ENCODE assay signal across 10 cellular contexts in the genomic region with DNA sequence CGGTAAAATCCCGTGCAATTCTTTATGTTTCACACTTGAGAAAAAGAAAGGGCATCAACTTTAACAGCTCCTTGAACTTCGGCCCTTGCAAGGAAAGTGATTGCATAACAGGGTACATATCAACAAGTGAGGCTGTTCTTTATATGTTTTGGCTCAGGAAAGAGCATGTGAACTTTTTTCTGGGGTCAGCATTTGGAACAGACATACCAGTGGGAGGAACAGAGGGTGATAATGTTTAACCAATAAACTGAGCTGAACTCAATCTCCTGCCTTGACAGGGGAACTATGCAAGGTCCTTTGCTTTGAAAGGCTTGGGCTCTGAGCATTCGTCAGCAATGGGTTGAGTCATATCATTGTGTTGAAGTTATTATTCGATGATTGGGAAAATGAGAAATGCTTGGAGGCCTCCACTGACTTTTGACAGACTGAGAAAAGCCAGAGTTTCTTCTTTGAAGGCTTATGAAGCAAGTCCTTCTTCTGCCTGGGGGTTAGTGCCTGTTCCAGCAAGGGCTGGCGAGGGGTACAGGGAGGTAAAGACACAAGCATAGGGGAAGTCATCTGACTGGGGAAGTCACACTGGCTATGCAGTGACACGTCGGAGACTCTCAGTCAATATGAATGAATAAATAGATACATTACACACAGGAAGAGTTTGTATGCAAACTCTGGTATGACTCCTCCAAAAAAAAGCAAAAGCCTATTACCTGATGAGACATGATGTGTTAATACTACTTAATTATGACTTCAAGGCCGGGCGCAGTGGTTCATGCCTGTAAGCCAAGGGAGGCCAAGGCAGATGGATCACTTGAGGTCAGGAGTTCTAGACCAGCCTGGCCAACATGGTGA. TPM values are rescaled to one million over a fixed set of nuclear protein-coding genes. Genes with fewer than 3 reads are reported as not detected.
DNase-seq lines count a peak whose midpoint lies in the region; ATAC-seq and TF ChIP-seq lines count a peak whose summit lies in the region.
"Had no signal": no experiment of that assay in that cellular context is flagged by ENCODE, and none has a peak within 500 bp of the region (broad histone marks: within the 10 kb centered on the region; RNA-seq: fewer than 3 reads in every experiment).

No MANE protein-coding gene starts in this region.

- DNase-seq in DMS53 (lab: John Stamatoyannopoulos, UW) (peak; percentile 35), DMS53 treated with DMSO at 0.1 percent for 48 hours (lab: John Stamatoyannopoulos, UW; ENCODE audit: unreplicated experiment) (no peak), mucosa of gallbladder (ENCODE audit: low spot score) (peak; percentile 82), vagina (ENCODE audit: extremely low spot score in 2 of 2) (no peak), NCI-H82 treated with DMSO at 0.1 percent for 48 hours (lab: John Stamatoyannopoulos, UW; ENCODE audit: unreplicated experiment) (no peak)
- no peak for DNase-seq in activated CD4-positive, CD25-positive, alpha-beta regulatory T cell (lab: John Stamatoyannopoulos, UW)
- DNase-seq: NCI-H510A had no signal

- H3K27me3 ChIP-seq in esophagus (ENCODE audit: control insufficient read depth in 1 of 2, insufficient read depth in 2 of 2, low read length in 2 of 2) (no peaks in the 10 kb centered on the region), vagina (no peaks in the 10 kb centered on the region)

- no peaks in the 10 kb centered on the region for H3K36me3 ChIP-seq in esophagus (ENCODE audit: control insufficient read depth in 2 of 2, insufficient read depth in 2 of 2, low read length in 1 of 2)
- no peaks in the 10 kb centered on the region for H3K36me3 ChIP-seq in vagina

- intact Hi-C loops in vagina (cut with DNase I): no loop called here

- H3K4me3 ChIP-seq in esophagus (ENCODE audit: low read depth in 1 of 2, low read length in 2 of 2) (no peak overlapping the region), vagina (no peak overlapping the region)

- TF ChIP-seq CTCF in vagina (IDR thresholded peaks at IDR 0.05): no peak

- WGBS in esophagus, 2 donors: 38% methylated on average over 10 of the region's 10 CpGs

- ATAC-seq in GM18519 (IDR thresholded peaks at IDR 0.05; ENCODE audit: low FRiP score, unreplicated experiment): no peak

- H3K27ac ChIP-seq in esophagus (ENCODE audit: low read depth in 2 of 2, low read length in 1 of 2) (peak overlapping the region; percentile 79 to 87), vagina (peak overlapping the region; percentile 22)
- H3K27ac ChIP-seq: 22Rv1 had no signal

- H3K9me3 ChIP-seq in esophagus (ENCODE audit: control insufficient read depth in 2 of 2, insufficient read depth in 1 of 2, low read depth in 1 of 2, low read length in 1 of 2) (no peaks in the 10 kb centered on the region), vagina (no peaks in the 10 kb centered on the region)

- TF ChIP-seq POLR2A in vagina (IDR thresholded peaks at IDR 0.05): no peak

- H3K4me1 ChIP-seq in esophagus (ENCODE audit: control insufficient read depth in 2 of 2, insufficient read depth in 2 of 2, low read length in 1 of 2) (no peaks in the 10 kb centered on the region), vagina (peaks cover 20% of the 10 kb centered on the region)

RNA-seq across cellular contexts. Expression of gene CYB5A, which starts 57.2 kb away (rescaled TPM):
- 10 to 100 TPM; 37.0 to 81.5 TPM for polyA plus RNA-seq in esophagus
- total RNA-seq in mucosa of gallbladder (566 TPM), vagina (88.6 TPM)

Comparison
In these comparisons a context has a peak if more than half of its experiments do, and no peak if none do; other contexts are left out.
1. DNase-seq: peak in DMS53 (single experiment) and mucosa of gallbladder (single experiment); none in DMS53 treated with DMSO at 0.1 percent for 48 hours (single experiment), vagina (0 of 2), activated CD4-positive, CD25-positive, alpha-beta regulatory T cell (0 of 4) and NCI-H82 treated with DMSO at 0.1 percent for 48 hours (single experiment).